Comparison of ENCODE assay signal across 28 cellular contexts in genomic region chr4:7059673-7060072, GRCh38. TPM values are rescaled to one million over a fixed set of nuclear protein-coding genes. Genes with fewer than 3 reads are reported as not detected.
DNase-seq lines count a peak whose midpoint lies in the region; ATAC-seq and TF ChIP-seq lines count a peak whose summit lies in the region.
"Had no signal": no experiment of that assay in that cellular context is flagged by ENCODE, and none has a peak within 500 bp of the region (broad histone marks: within the 10 kb centered on the region; RNA-seq: fewer than 3 reads in every experiment).

No MANE protein-coding gene starts in this region.

- DNase-seq in SIG-M5 treated with dmso at 0.1 percent for 504 hours (lab: John Stamatoyannopoulos, UW; ENCODE audit: unreplicated experiment) (peak; percentile 92), SIG-M5 (lab: John Stamatoyannopoulos, UW) (no peak), NOMO-1 (lab: John Stamatoyannopoulos, UW; ENCODE audit: unreplicated experiment in 2 of 2) (peak; percentile 91 to 92), chondrocyte (ENCODE audit: low spot score) (no peak), DMS 273 treated with DMSO at 0.1 percent for 48 hours (lab: John Stamatoyannopoulos, UW) (no peak), RKO (ENCODE audit: low spot score) (no peak)
- DNase-seq: activated CD8-positive, alpha-beta T cell treated with anti-CD3 and anti-CD28 coated beads, Interleukin-2, amount 10 ng/mL, durations not matched to agents 7 days and 5 days; anterior cingulate cortex; DND-41; HCEC 1CT; hippocampal formation; mammary epithelial cell; NCI-H1092; NCI-H1694 treated with DMSO at 0.1 percent for 48 hours; NCI-H82; PC-9; right cardiac atrium; stimulated activated CD4-positive, alpha-beta T cell treated with anti-CD3 and anti-CD28 coated beads, Interleukin-4, amount 100 ng/mL, for 24 hours had no signal

- peak overlapping the region; percentile 36 for H3K27ac Mint-ChIP-seq in chondrocyte (ENCODE audit: unreplicated experiment)
- H3K27ac Mint-ChIP-seq: activated CD8-positive, alpha-beta T cell treated with anti-CD3 and anti-CD28 coated beads, Interleukin-2, amount 10 ng/mL, durations not matched to agents 7 days and 5 days; neural progenitor cell; T-helper 2 cell treated with Interferon-gamma antibody and Interleukin-4, amounts not matched to agents 5 μg/mL and 100 μg/mL, for 36 hours had no signal

- H3K4me3 Mint-ChIP-seq in chondrocyte (ENCODE audit: unreplicated experiment) = no peak overlapping the region
- H3K4me3 Mint-ChIP-seq: activated CD8-positive, alpha-beta T cell treated with anti-CD3 and anti-CD28 coated beads, Interleukin-2, amount 10 ng/mL, durations not matched to agents 7 days and 5 days; neural progenitor cell; T-helper 2 cell treated with Interferon-gamma antibody and Interleukin-4, amounts not matched to agents 5 μg/mL and 100 μg/mL, for 36 hours had no signal

- ATAC-seq in gastroesophageal sphincter = no peak
- ATAC-seq: activated CD8-positive, alpha-beta T cell treated with anti-CD3 and anti-CD28 coated beads, Interleukin-2, amount 10 ng/mL, durations not matched to agents 7 days and 5 days; activated naive CD4-positive, alpha-beta T cell treated with anti-CD3 and anti-CD28 coated beads, Interleukin-2, amount 50 U/mL, for 72 hours; right cardiac atrium; Right ventricle myocardium inferior had no signal

- H3K4me3 ChIP-seq in stomach smooth muscle (ENCODE audit: low read length in 2 of 2) (no peak overlapping the region), gastroesophageal sphincter (no peak overlapping the region)
- H3K4me3 ChIP-seq: neural progenitor cell, PC-9, tibial nerve had no signal

- WGBS in gastroesophageal sphincter (ENCODE audit: low coverage in 1 of 2), 2 donors = 77 to 81% methylated on average over 9 to 10 of the region's 11 CpGs

- no peaks in the 10 kb centered on the region for H3K27me3 Mint-ChIP-seq in chondrocyte (ENCODE audit: low read depth)

- H3K4me1 Mint-ChIP-seq in chondrocyte (ENCODE audit: low read depth) = no peaks in the 10 kb centered on the region
- H3K4me1 Mint-ChIP-seq: neural progenitor cell had no signal

- no peaks in the 10 kb centered on the region for H3K9me3 Mint-ChIP-seq in chondrocyte (ENCODE audit: low read depth)
- H3K9me3 Mint-ChIP-seq: activated naive CD4-positive, alpha-beta T cell treated with anti-CD3 and anti-CD28 coated beads, Interleukin-2, amount 50 U/mL, for 72 hours; activated T-helper 2 cell treated with anti-CD3 and anti-CD28 coated beads, Interferon-gamma antibody, Interleukin-2, Interleukin-4, amounts not matched to agents 10 μg/mL and 5 μg/mL and 100 μg/mL, durations not matched to agents 14 hours and 24 hours and 36 hours; neural progenitor cell; T-helper 2 cell treated with Interferon-gamma antibody and Interleukin-4, amounts not matched to agents 5 μg/mL and 100 μg/mL, for 36 hours had no signal

- H3K27me3 ChIP-seq in stomach smooth muscle (ENCODE audit: control insufficient read depth in 1 of 2, insufficient read depth in 2 of 2, low read length in 2 of 2) (no peaks in the 10 kb centered on the region), gastroesophageal sphincter (no peaks in the 10 kb centered on the region)
- H3K27me3 ChIP-seq: neural progenitor cell, tibial nerve had no signal

- peaks cover 53 to 55% of the 10 kb centered on the region in 2 donors for H3K36me3 ChIP-seq in stomach smooth muscle (ENCODE audit: control insufficient read depth in 2 of 2, insufficient read depth in 2 of 2, low read length in 2 of 2)
- H3K36me3 ChIP-seq in gastroesophageal sphincter = peaks cover 0 to 95% of the 10 kb centered on the region in 2 donors

- H3K4me1 ChIP-seq in stomach smooth muscle (ENCODE audit: control insufficient read depth, insufficient read depth, low read length) (peaks cover 5% of the 10 kb centered on the region), gastroesophageal sphincter (peaks cover 0 to 9% (median 0%) of the 10 kb centered on the region in 3 donors)
- H3K4me1 ChIP-seq: neural progenitor cell, tibial nerve had no signal

- no peak for TF ChIP-seq CTCF in chondrocyte (IDR thresholded peaks at IDR 0.05)
- no peak for TF ChIP-seq CTCF in gastroesophageal sphincter (IDR thresholded peaks at IDR 0.05)

- H3K36me3 Mint-ChIP-seq in chondrocyte (ENCODE audit: low read depth) = peaks cover 17% of the 10 kb centered on the region

- no peak for TF ChIP-seq EP300 in gastroesophageal sphincter (IDR thresholded peaks at IDR 0.05)

- no peak overlapping the region for H3K9ac ChIP-seq in stomach smooth muscle (ENCODE audit: low read length in 2 of 2)
- H3K9ac ChIP-seq: neural progenitor cell had no signal

- no peak for TF ChIP-seq POLR2A in gastroesophageal sphincter (IDR thresholded peaks at IDR 0.05)

- H3K27ac ChIP-seq in stomach smooth muscle (ENCODE audit: low read length) (peak overlapping the region; percentile 31), gastroesophageal sphincter (no peak overlapping the region)
- H3K27ac ChIP-seq: 22Rv1, C4-2B, neural progenitor cell, PC-9, tibial nerve had no signal

- no peaks in the 10 kb centered on the region for H3K9me3 ChIP-seq in stomach smooth muscle (ENCODE audit: control insufficient read depth in 2 of 2, low read length in 2 of 2)
- H3K9me3 ChIP-seq in gastroesophageal sphincter = no peaks in the 10 kb centered on the region
- H3K9me3 ChIP-seq: tibial nerve had no signal

RNA-seq across cellular contexts. Expression of gene GRPEL1, which starts 8.2 kb away (rescaled TPM):
- total RNA-seq in chondrocyte (21.8 to 25.8 TPM (median 24.1 TPM) in 3 replicates), gastroesophageal sphincter (10 to 100 TPM; 14.0 to 32.8 (median 23.9) TPM)

RNA-seq across cellular contexts. Expression of gene TADA2B, which starts 16.5 kb away (rescaled TPM):
- total RNA-seq in chondrocyte = 18.5 to 18.9 TPM (median 18.8 TPM) in 3 replicates
- 10 to 100 TPM; 20.5 to 37.3 (median 28.1) TPM for total RNA-seq in gastroesophageal sphincter

Comparison
In these comparisons a context has a peak if more than half of its experiments do, and no peak if none do; other contexts are left out.
1. DNase-seq: peak in SIG-M5 treated with dmso at 0.1 percent for 504 hours (single experiment) and NOMO-1 (2 of 2); none in SIG-M5 (single experiment), chondrocyte (single experiment), DMS 273 treated with DMSO at 0.1 percent for 48 hours (single experiment) and RKO (single experiment).